ENCODE assay signal across 1 cellular context in the genomic region with DNA sequence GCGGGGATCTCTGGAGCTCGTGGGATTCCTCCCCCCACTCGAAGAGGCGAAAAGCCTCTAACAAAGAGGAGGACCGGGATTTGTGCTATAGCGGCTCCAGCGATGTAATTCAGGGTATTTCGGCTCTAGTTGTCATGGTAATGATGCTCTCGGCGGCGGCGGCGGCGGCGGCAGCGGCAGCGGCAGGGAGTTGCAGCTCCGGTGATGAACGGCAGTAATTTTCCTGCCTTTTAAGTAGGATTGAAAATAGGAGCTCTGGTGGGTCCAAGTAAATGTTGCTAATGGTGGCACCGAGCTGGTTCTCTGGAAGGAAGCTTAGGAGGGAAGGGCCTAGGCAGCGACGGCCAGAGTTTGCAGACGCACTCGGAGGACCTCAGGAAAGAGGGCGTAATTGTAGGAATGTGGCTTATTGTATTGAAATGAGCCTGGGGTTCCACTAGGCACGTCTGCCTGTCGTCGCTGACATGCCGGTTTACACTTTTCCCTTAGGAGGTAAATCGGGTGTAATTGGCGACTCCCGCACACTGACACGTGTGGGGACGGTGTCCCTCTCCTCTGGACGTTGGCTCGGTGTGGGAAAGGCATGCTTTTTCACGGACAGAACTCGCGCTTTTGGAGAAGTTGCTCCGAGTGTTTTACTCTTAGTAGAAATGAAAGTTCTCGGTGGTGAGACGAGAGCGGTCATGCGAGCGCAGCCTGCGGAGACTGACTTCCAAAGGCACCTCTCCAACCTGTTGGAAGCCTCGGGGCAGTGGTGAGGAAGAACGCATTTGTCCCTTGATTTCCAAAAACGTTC.
A peak's percentile ranks its signal among the peaks of the same experiment; 100 is the strongest.
TF ChIP-seq lines count a peak whose summit lies in the region.

No MANE protein-coding gene starts in this region.

TF ChIP-seq in HepG2, 621 proteins besides CTCF, POLR2A, EP300 and RAD21 (continued from another document):
- TF ChIP-seq, protein P1, sequence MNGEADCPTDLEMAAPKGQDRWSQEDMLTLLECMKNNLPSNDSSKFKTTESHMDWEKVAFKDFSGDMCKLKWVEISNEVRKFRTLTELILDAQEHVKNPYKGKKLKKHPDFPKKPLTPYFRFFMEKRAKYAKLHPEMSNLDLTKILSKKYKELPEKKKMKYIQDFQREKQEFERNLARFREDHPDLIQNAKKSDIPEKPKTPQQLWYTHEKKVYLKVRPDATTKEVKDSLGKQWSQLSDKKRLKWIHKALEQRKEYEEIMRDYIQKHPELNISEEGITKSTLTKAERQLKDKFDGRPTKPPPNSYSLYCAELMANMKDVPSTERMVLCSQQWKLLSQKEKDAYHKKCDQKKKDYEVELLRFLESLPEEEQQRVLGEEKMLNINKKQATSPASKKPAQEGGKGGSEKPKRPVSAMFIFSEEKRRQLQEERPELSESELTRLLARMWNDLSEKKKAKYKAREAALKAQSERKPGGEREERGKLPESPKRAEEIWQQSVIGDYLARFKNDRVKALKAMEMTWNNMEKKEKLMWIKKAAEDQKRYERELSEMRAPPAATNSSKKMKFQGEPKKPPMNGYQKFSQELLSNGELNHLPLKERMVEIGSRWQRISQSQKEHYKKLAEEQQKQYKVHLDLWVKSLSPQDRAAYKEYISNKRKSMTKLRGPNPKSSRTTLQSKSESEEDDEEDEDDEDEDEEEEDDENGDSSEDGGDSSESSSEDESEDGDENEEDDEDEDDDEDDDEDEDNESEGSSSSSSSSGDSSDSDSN (CRISPR knock-in tag; IDR thresholded peaks at IDR 0.05): 0 out of 2 replicates have a peak, but pooled peaks have one; percentile 21
- no peak for TF ChIP-seq ZNF816 (CRISPR knock-in tag; IDR thresholded peaks at IDR 0.05; ENCODE audit: borderline replicate concordance)
- TF ChIP-seq ZNF282 (IDR thresholded peaks at IDR 0.05; ENCODE audit: partially characterized antibody): no peak
- no peak for TF ChIP-seq ZNF589 (CRISPR knock-in tag; conservative IDR thresholded peaks at IDR 0.05)
- no peak for TF ChIP-seq SAFB2 (CRISPR knock-in tag; IDR thresholded peaks at IDR 0.05; ENCODE audit: borderline replicate concordance, low read depth)
- TF ChIP-seq RFX1 (IDR thresholded peaks at IDR 0.05): peak; percentile 67
- TF ChIP-seq ZNF605 (CRISPR knock-in tag; IDR thresholded peaks at IDR 0.05): 0 out of 2 replicates have a peak, but pooled peaks have one; percentile 24
- TF ChIP-seq ZNF234 (CRISPR knock-in tag; conservative IDR thresholded peaks at IDR 0.05): no peak
- TF ChIP-seq, protein P2, sequence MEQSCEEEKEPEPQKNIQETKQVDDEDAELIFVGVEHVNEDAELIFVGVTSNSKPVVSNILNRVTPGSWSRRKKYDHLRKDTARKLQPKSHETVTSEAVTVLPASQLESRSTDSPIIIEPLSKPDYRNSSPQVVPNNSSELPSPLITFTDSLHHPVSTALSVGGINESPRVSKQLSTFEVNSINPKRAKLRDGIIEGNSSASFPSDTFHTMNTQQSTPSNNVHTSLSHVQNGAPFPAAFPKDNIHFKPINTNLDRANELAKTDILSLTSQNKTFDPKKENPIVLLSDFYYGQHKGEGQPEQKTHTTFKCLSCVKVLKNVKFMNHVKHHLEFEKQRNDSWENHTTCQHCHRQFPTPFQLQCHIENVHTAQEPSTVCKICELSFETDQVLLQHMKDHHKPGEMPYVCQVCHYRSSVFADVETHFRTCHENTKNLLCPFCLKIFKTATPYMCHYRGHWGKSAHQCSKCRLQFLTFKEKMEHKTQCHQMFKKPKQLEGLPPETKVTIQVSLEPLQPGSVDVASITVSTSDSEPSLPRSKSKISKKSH (CRISPR knock-in tag; IDR thresholded peaks at IDR 0.05; ENCODE audit: borderline replicate concordance): no peak
- no peak for TF ChIP-seq ZZZ3 (CRISPR knock-in tag; IDR thresholded peaks at IDR 0.05; ENCODE audit: borderline replicate concordance)
- TF ChIP-seq TCF7 (IDR thresholded peaks at IDR 0.05; ENCODE audit: low read depth): no peak
- peak; percentile 32 for TF ChIP-seq SAP130 (CRISPR knock-in tag; IDR thresholded peaks at IDR 0.05; ENCODE audit: low read depth)
- TF ChIP-seq NFATC3 (CRISPR knock-in tag; IDR thresholded peaks at IDR 0.05): no peak
- TF ChIP-seq CREB1 (IDR thresholded peaks at IDR 0.05): no peak
- no peak for TF ChIP-seq CREB1 (CRISPR knock-in tag; IDR thresholded peaks at IDR 0.05)
- no peak for TF ChIP-seq MAFF (IDR thresholded peaks at IDR 0.05; ENCODE audit: low read depth, low read length)
- no peak for TF ChIP-seq ZNF207 (IDR thresholded peaks at IDR 0.05; ENCODE audit: borderline replicate concordance)
- no peak for TF ChIP-seq ZBTB20 (CRISPR knock-in tag; IDR thresholded peaks at IDR 0.05; ENCODE audit: borderline replicate concordance, low read depth)
- TF ChIP-seq AHR (CRISPR knock-in tag; IDR thresholded peaks at IDR 0.05): peak; percentile 57; the same call in 1 of the 2 replicates
- TF ChIP-seq XRCC5 (optimal IDR thresholded peaks at IDR 0.05; ENCODE audit: low read length): no peak
- TF ChIP-seq HDAC1 (CRISPR knock-in tag; IDR thresholded peaks at IDR 0.05): peak; percentile 40; the same call in 1 of the 2 replicates
TF ChIP-seq in HepG2: peak in this region for 12.
